ENCODE assay signal across 11 cellular contexts in the genomic region with DNA sequence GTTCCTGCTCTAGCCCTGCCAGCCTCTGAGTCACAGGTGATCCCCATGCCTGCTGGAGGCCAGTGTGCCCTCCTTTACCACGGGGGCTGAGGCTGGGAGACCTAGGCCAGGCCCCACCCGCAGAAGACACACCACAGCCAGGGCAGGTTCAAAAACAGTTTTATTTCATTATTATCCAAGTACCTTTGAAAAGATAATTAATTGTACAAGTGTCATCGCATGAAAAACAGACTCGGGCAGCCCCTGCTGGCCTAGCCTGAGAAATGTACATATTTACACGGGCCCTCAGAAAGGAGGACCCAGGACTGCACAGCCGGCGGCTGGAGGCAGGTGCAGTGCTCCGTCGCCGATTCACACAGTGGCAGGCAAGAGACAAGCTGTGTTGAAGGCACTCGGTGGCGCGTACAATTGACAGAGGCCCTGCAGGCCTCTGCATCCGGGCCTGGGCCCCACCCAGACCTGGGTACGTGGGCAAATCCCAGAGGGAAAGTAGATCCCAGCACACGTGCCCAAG. TPM values are rescaled to one million over a fixed set of nuclear protein-coding genes. Genes with fewer than 3 reads are reported as not detected.
A peak's percentile ranks its signal among the peaks of the same experiment; 100 is the strongest.
DNase-seq lines count a peak whose midpoint lies in the region; TF ChIP-seq lines count a peak whose summit lies in the region.
"Had no signal": no experiment of that assay in that cellular context is flagged by ENCODE, and none has a peak within 500 bp of the region (broad histone marks: within the 10 kb centered on the region; RNA-seq: fewer than 3 reads in every experiment).

No MANE protein-coding gene starts in this region.

- no peaks in the 10 kb centered on the region for H3K4me1 Mint-ChIP-seq in activated CD4-positive, alpha-beta T cell treated with anti-CD3 and anti-CD28 coated beads, Interleukin-2, amount 10 ng/mL, durations not matched to agents 7 days and 5 days
- H3K4me1 Mint-ChIP-seq: activated B cell treated with CpG ODN at 0.5 μM for 24 hours, IgD-negative memory B cell, memory B cell had no signal

- H3K36me3 Mint-ChIP-seq in activated CD4-positive, alpha-beta T cell treated with anti-CD3 and anti-CD28 coated beads, Interleukin-2, amount 10 ng/mL, durations not matched to agents 7 days and 5 days (ENCODE audit: low read depth), result peaks cover 18% of the 10 kb centered on the region

- no peak overlapping the region for H3K27ac Mint-ChIP-seq in activated CD4-positive, alpha-beta T cell treated with anti-CD3 and anti-CD28 coated beads, Interleukin-2, amount 10 ng/mL, durations not matched to agents 7 days and 5 days
- H3K27ac Mint-ChIP-seq: activated B cell treated with CpG ODN at 0.5 μM for 24 hours, IgD-negative memory B cell, memory B cell had no signal

- H3K27me3 Mint-ChIP-seq in activated CD4-positive, alpha-beta T cell treated with anti-CD3 and anti-CD28 coated beads, Interleukin-2, amount 10 ng/mL, durations not matched to agents 7 days and 5 days, result no peaks in the 10 kb centered on the region
- H3K27me3 Mint-ChIP-seq: activated B cell treated with CpG ODN at 0.5 μM for 24 hours, memory B cell had no signal

- DNase-seq in DMS53 treated with DMSO at 0.1 percent for 48 hours (lab: John Stamatoyannopoulos, UW; ENCODE audit: unreplicated experiment), result peak; percentile 40
- DNase-seq in NCI-H1092 treated with DMSO at 0.1 percent for 48 hours (lab: John Stamatoyannopoulos, UW), result peak; percentile 70
- DNase-seq in NCI-H69 (lab: John Stamatoyannopoulos, UW), result peak; percentile 69
- no peak for DNase-seq in fibroblast of mammary gland (ENCODE audit: low read depth)
- no peak for DNase-seq in prostate gland (ENCODE audit: low spot score)
- no peak for DNase-seq in ecto neural progenitor cell (ENCODE audit: low spot score)
- no peak for DNase-seq in activated CD4-positive, alpha-beta T cell treated with anti-CD3 and anti-CD28 coated beads, Interleukin-2, amount 10 ng/mL, durations not matched to agents 7 days and 5 days
- DNase-seq: activated B cell treated with CpG ODN at 0.5 μM for 24 hours, nucleus accumbens had no signal

- H3K4me3 Mint-ChIP-seq in activated CD4-positive, alpha-beta T cell treated with anti-CD3 and anti-CD28 coated beads, Interleukin-2, amount 10 ng/mL, durations not matched to agents 7 days and 5 days, result no peak overlapping the region
- H3K4me3 Mint-ChIP-seq: activated B cell treated with CpG ODN at 0.5 μM for 24 hours, IgD-negative memory B cell, memory B cell had no signal

- TF ChIP-seq CTCF in fibroblast of mammary gland (conservative IDR thresholded peaks at IDR 0.05; ENCODE audit: control insufficient read depth, insufficient read depth, low read depth, low read length) (peak; percentile 8), prostate gland (IDR thresholded peaks at IDR 0.05) (no peak)

- H3K9me3 Mint-ChIP-seq in activated CD4-positive, alpha-beta T cell treated with anti-CD3 and anti-CD28 coated beads, Interleukin-2, amount 10 ng/mL, durations not matched to agents 7 days and 5 days, result peaks cover 3% of the 10 kb centered on the region
- H3K9me3 Mint-ChIP-seq: activated B cell treated with CpG ODN at 0.5 μM for 24 hours, IgD-negative memory B cell, memory B cell had no signal

- TF ChIP-seq POLR2A in prostate gland (IDR thresholded peaks at IDR 0.05), result no peak

- H3K27ac ChIP-seq in prostate gland, result no peak overlapping the region

- intact Hi-C loops in prostate gland (cut with DNase I), result no loop called here

- CTCF ChIA-PET in activated CD4-positive, alpha-beta T cell treated with anti-CD3 and anti-CD28 coated beads, Interleukin-2, amount 10 ng/mL, durations not matched to agents 7 days and 5 days (lab: Charles Lee), result no interaction called here

- no peaks in the 10 kb centered on the region for H3K4me1 ChIP-seq in prostate gland (replicated peaks)

- H3K36me3 ChIP-seq in prostate gland, result peaks cover 5 to 6% of the 10 kb centered on the region in 2 donors

- no peaks in the 10 kb centered on the region for H3K27me3 ChIP-seq in prostate gland (replicated peaks; ENCODE audit: insufficient read depth)

- 72% methylated on average over 16 of the region's 16 CpGs for WGBS in prostate gland

- POLR2A ChIA-PET in activated CD4-positive, alpha-beta T cell treated with anti-CD3 and anti-CD28 coated beads, Interleukin-2, amount 10 ng/mL, durations not matched to agents 7 days and 5 days (lab: Charles Lee), result no interaction called here

- no peak overlapping the region for H3K4me3 ChIP-seq in fibroblast of mammary gland (ENCODE audit: control insufficient read depth, low read depth, low read length)
- H3K4me3 ChIP-seq in prostate gland, result no peak overlapping the region

- H3K9me3 ChIP-seq in prostate gland, result no peaks in the 10 kb centered on the region

RNA-seq across cellular contexts. Expression of a gene that starts 4.4 kb away (rescaled TPM):
- 1 to 10 TPM in 1 of 2 donors, not detected in 1; 2.1 TPM for total RNA-seq in prostate gland
- not detected for total RNA-seq in activated CD4-positive, alpha-beta T cell treated with anti-CD3 and anti-CD28 coated beads, Interleukin-2, amount 10 ng/mL, durations not matched to agents 7 days and 5 days
- total RNA-seq: activated B cell treated with CpG ODN at 0.5 μM for 24 hours had no signal

RNA-seq across cellular contexts. Expression of a gene that starts 7.0 kb away (rescaled TPM):
- 1 to 10 TPM in 1 of 2 donors, under 1 TPM in 1; 0.41 to 7.0 TPM for total RNA-seq in prostate gland
- not detected for total RNA-seq in activated CD4-positive, alpha-beta T cell treated with anti-CD3 and anti-CD28 coated beads, Interleukin-2, amount 10 ng/mL, durations not matched to agents 7 days and 5 days
- total RNA-seq: activated B cell treated with CpG ODN at 0.5 μM for 24 hours had no signal

RNA-seq across cellular contexts. Expression of a gene that starts 11.6 kb away (rescaled TPM):
- total RNA-seq in prostate gland, result 1 to 10 TPM; 2.3 to 5.9 TPM
- total RNA-seq in activated CD4-positive, alpha-beta T cell treated with anti-CD3 and anti-CD28 coated beads, Interleukin-2, amount 10 ng/mL, durations not matched to agents 7 days and 5 days, result not detected
- total RNA-seq: activated B cell treated with CpG ODN at 0.5 μM for 24 hours had no signal

RNA-seq across cellular contexts. Expression of a gene that starts 52.7 kb away (rescaled TPM):
- 100 to 1,000 TPM in 1 of 2 donors, 10 to 100 TPM in 1; 83.8 to 114 TPM for total RNA-seq in prostate gland
- 10 to 100 TPM; 16.0 to 19.6 TPM for total RNA-seq in activated CD4-positive, alpha-beta T cell treated with anti-CD3 and anti-CD28 coated beads, Interleukin-2, amount 10 ng/mL, durations not matched to agents 7 days and 5 days

RNA-seq across cellular contexts. Expression of a gene that starts 58.1 kb away (rescaled TPM):
- total RNA-seq in prostate gland, result 100 to 1,000 TPM in 1 of 2 donors, 10 to 100 TPM in 1; 55.1 to 108 TPM
- total RNA-seq in activated CD4-positive, alpha-beta T cell treated with anti-CD3 and anti-CD28 coated beads, Interleukin-2, amount 10 ng/mL, durations not matched to agents 7 days and 5 days, result 10 to 100 TPM; 52.6 to 53.7 TPM

Comparison
In these comparisons a context has a peak if more than half of its experiments do, and no peak if none do; other contexts are left out.
1. DNase-seq: peak in DMS53 treated with DMSO at 0.1 percent for 48 hours (single experiment), NCI-H1092 treated with DMSO at 0.1 percent for 48 hours (single experiment) and NCI-H69 (single experiment); none in fibroblast of mammary gland (single experiment), prostate gland (single experiment), ecto neural progenitor cell (single experiment) and activated CD4-positive, alpha-beta T cell treated with anti-CD3 and anti-CD28 coated beads, Interleukin-2, amount 10 ng/mL, durations not matched to agents 7 days and 5 days (single experiment).